Comparison of ENCODE assay signal across 8 cellular contexts in genomic region chr12:94244165-94245133, GRCh38.
DNase-seq lines count a peak whose midpoint lies in the region; ATAC-seq and TF ChIP-seq lines count a peak whose summit lies in the region.

No MANE protein-coding gene starts in this region.

- no peaks in the 10 kb centered on the region for H3K9me3 Mint-ChIP-seq in T-helper 2 cell treated with Interferon-gamma antibody and Interleukin-4, amounts not matched to agents 5 μg/mL and 100 μg/mL, for 36 hours

- no peak overlapping the region for H3K4me3 ChIP-seq in foreskin fibroblast (ENCODE audit: low read depth in 1 of 2, low read length in 2 of 2)

- H3K4me3 Mint-ChIP-seq in T-helper 2 cell treated with Interferon-gamma antibody and Interleukin-4, amounts not matched to agents 5 μg/mL and 100 μg/mL, for 36 hours = peak overlapping the region; percentile 57

- peaks cover 30% of the 10 kb centered on the region for H3K4me1 Mint-ChIP-seq in T-helper 2 cell treated with Interferon-gamma antibody and Interleukin-4, amounts not matched to agents 5 μg/mL and 100 μg/mL, for 36 hours (ENCODE audit: low read depth)

- H3K36me3 Mint-ChIP-seq in T-helper 2 cell treated with Interferon-gamma antibody and Interleukin-4, amounts not matched to agents 5 μg/mL and 100 μg/mL, for 36 hours (ENCODE audit: low read depth) = peaks cover 66% of the 10 kb centered on the region

- DNase-seq in T-helper 2 cell treated with Interferon-gamma antibody and Interleukin-4, amounts not matched to agents 5 μg/mL and 100 μg/mL, for 36 hours (ENCODE audit: low spot score) = peak; percentile 51
- DNase-seq in left colon (peak; percentile 34 to 41), 8988T (no peak), foreskin fibroblast (no peak), superior temporal gyrus (ENCODE audit: extremely low spot score) (no peak)

- TF ChIP-seq CTCF in foreskin fibroblast (IDR thresholded peaks at IDR 0.05; ENCODE audit: low read depth, low read length) = no peak

- H3K27me3 Mint-ChIP-seq in T-helper 2 cell treated with Interferon-gamma antibody and Interleukin-4, amounts not matched to agents 5 μg/mL and 100 μg/mL, for 36 hours (ENCODE audit: low read depth) = no peaks in the 10 kb centered on the region

- intact Hi-C loops in left colon (cut with DNase I, micrococcal nuclease) = no loop called here

- H3K27ac Mint-ChIP-seq in T-helper 2 cell treated with Interferon-gamma antibody and Interleukin-4, amounts not matched to agents 5 μg/mL and 100 μg/mL, for 36 hours = peak overlapping the region; percentile 62

- peak; percentile 53 for ATAC-seq in GM18508 (IDR thresholded peaks at IDR 0.05; ENCODE audit: insufficient read depth, unreplicated experiment)
- ATAC-seq in HG02884 (IDR thresholded peaks at IDR 0.05; ENCODE audit: unreplicated experiment) = peak; percentile 58
- ATAC-seq in left colon = no peak
- no peak for ATAC-seq in HG02588 (IDR thresholded peaks at IDR 0.05; ENCODE audit: unreplicated experiment)

Comparison
In these comparisons a context has a peak if more than half of its experiments do, and no peak if none do; other contexts are left out.
1. ATAC-seq: peak in GM18508 (single experiment) and HG02884 (single experiment); none in left colon (single experiment) and HG02588 (single experiment).
2. DNase-seq: peak in T-helper 2 cell treated with Interferon-gamma antibody and Interleukin-4, amounts not matched to agents 5 μg/mL and 100 μg/mL, for 36 hours (single experiment) and left colon (2 of 2); none in 8988T (single experiment), foreskin fibroblast (0 of 2) and superior temporal gyrus (single experiment).